ENCODE assay signal across 12 cellular contexts in the genomic region with DNA sequence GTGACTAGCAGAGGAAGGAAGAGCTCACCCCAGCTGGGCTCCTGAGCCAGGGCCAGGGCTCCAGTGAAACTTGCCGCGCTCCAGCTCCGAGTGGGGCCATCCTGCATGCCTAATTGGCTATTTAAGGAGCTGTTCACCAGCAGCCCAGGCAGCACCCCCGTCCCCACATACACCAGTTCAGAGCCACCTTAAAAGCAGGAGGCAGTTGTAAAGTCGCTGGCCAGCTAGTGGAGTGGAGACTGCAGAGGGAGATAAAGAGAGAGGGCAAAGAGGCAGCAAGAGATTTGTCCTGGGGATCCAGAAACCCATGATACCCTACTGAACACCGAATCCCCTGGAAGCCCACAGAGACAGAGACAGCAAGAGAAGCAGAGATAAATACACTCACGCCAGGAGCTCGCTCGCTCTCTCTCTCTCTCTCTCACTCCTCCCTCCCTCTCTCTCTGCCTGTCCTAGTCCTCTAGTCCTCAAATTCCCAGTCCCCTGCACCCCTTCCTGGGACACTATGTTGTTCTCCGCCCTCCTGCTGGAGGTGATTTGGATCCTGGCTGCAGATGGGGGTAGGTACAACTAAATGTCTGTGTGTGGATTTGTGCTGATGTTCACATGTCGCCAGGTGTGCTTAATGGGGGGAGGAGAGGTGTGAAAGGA. TPM values are rescaled to one million over a fixed set of nuclear protein-coding genes. Genes with fewer than 3 reads are reported as not detected.
DNase-seq lines count a peak whose midpoint lies in the region; ATAC-seq and TF ChIP-seq lines count a peak whose summit lies in the region.
"Had no signal": no experiment of that assay in that cellular context is flagged by ENCODE, and none has a peak within 500 bp of the region (broad histone marks: within the 10 kb centered on the region; RNA-seq: fewer than 3 reads in every experiment).

Gene CA14, plus strand, starts transcription at position 151 of the 651 bp plus-strand sequence. Its CDS starts 355 bp downstream, at position 506.

- TF ChIP-seq CTCF in esophagus muscularis mucosa (IDR thresholded peaks at IDR 0.05) = no peak

- H3K4me3 ChIP-seq in esophagus muscularis mucosa = peak within 1 kb of the TSS in 2 of 4 donors; percentile 5 to 35

- WGBS in esophagus muscularis mucosa = 44% methylated on average over 11 of the region's 11 CpGs

- peak within 1 kb of the TSS; percentile 71 to 85 (median 81) for H3K27ac ChIP-seq in esophagus muscularis mucosa (replicated peaks in 1 of 4)

- H3K4me1 ChIP-seq in esophagus muscularis mucosa = peaks cover 13 to 54% (median 45%) of the 10 kb centered on the region in 4 donors

- ATAC-seq in Right ventricle myocardium inferior = peak; percentile 67

- H3K36me3 ChIP-seq in esophagus muscularis mucosa = no peaks in the 10 kb centered on the region

- DNase-seq in Right ventricle myocardium inferior (ENCODE audit: missing footprints) = no peak
- no peak for DNase-seq in cardiac septum (ENCODE audit: low spot score)
- DNase-seq in esophagus muscularis mucosa (ENCODE audit: extremely low spot score) = no peak
- peak; percentile 43 for DNase-seq in midbrain (lab: John Stamatoyannopoulos, UW)
- DNase-seq in activated CD4-positive, CD25-positive, alpha-beta regulatory T cell (lab: John Stamatoyannopoulos, UW) = no peak
- no peak for DNase-seq in cerebellar nuclear complex (lab: John Stamatoyannopoulos, UW)
- DNase-seq in activated gamma-delta T cell (lab: John Stamatoyannopoulos, UW) = no peak
- DNase-seq in NCI-H1048 (lab: John Stamatoyannopoulos, UW) = no peak
- DNase-seq: AML-193, MV-4-11, T-helper 2 cell had no signal

- intact Hi-C loops in Right ventricle myocardium inferior (cut with DNase I) = loop anchor here (5.0 kb wide), 1 partner anchor 720 kb away; no protein-coding TSS in a partner anchor
- intact Hi-C loops in cardiac septum (cut with DNase I) = no loop called here
- intact Hi-C loops in esophagus muscularis mucosa (cut with DNase I) = loop anchor here (2.0 kb wide), 1 partner anchor 23 kb away; no protein-coding TSS in a partner anchor

- H3K27me3 ChIP-seq in esophagus muscularis mucosa = no peaks in the 10 kb centered on the region

- no peaks in the 10 kb centered on the region for H3K9me3 ChIP-seq in esophagus muscularis mucosa

- no peak for TF ChIP-seq EP300 in esophagus muscularis mucosa (IDR thresholded peaks at IDR 0.05)

- TF ChIP-seq POLR2A in esophagus muscularis mucosa (IDR thresholded peaks at IDR 0.05; ENCODE audit: low read depth) = no peak

RNA-seq across cellular contexts. Expression of gene CA14, which starts in this region (rescaled TPM):
- 14.4 TPM for total RNA-seq in Right ventricle myocardium inferior
- total RNA-seq in cardiac septum = 0.51 TPM
- total RNA-seq in esophagus muscularis mucosa = 1 to 10 TPM in 1 of 4 donors, under 1 TPM in 2, not detected in 1; 0.33 to 1.0 (median 0.42) TPM
- total RNA-seq: kidney epithelial cell had no signal
